Comparison of ENCODE assay signal across 1 cellular context in the genomic region with DNA sequence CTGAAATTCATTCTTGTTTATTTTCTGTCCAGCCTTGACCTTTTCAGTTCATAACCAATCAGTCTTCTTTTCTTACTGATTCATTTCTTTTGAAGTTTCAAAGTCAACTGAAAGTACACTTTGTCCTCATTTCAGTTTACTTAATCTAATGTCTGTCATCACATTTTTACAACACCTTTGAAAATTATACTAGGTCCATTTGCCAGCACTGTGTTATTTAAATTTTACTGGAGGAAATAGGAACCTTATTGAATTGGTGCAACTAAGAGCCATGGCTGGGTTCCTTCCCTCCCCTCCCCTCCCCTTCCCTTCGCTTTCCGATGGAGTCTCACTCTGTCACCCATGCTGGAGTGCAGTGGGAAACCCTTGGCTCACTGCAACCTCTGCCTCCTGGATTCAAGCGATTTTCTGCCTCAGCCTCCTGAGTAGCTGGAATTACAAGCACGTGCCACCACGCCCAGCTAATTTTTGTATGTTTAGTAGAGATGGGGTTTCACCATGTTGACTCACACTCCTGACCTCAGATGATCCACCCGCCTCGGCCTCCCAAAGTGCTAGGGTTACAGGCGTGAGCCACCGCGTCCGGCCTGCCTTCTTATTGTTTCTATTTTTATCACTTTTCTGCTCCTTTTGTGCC.
TF ChIP-seq lines count a peak whose summit lies in the region.

No MANE protein-coding gene starts in this region.

TF ChIP-seq in HepG2, 621 proteins besides CTCF, POLR2A, EP300 and RAD21 (continued from another document and continues in another):
- TF ChIP-seq ZBTB33 (CRISPR knock-in tag; IDR thresholded peaks at IDR 0.05): peak; percentile 53; the same call in 1 of the 2 replicates
- TF ChIP-seq LRRFIP1 (CRISPR knock-in tag; conservative IDR thresholded peaks at IDR 0.05): no peak
- peak; percentile 70 for TF ChIP-seq HDAC2 (CRISPR knock-in tag; IDR thresholded peaks at IDR 0.05)
- TF ChIP-seq GATA4 (IDR thresholded peaks at IDR 0.05; ENCODE audit: borderline replicate concordance, low read depth): no peak
- TF ChIP-seq ZNF329 (CRISPR knock-in tag; IDR thresholded peaks at IDR 0.05; ENCODE audit: low read depth): no peak
- TF ChIP-seq EZH2 (conservative IDR thresholded peaks at IDR 0.05; ENCODE audit: low read depth, low read length): no peak
- TF ChIP-seq ZNF577 (CRISPR knock-in tag; IDR thresholded peaks at IDR 0.05; ENCODE audit: borderline replicate concordance, low read depth): no peak
- TF ChIP-seq, protein P1, sequence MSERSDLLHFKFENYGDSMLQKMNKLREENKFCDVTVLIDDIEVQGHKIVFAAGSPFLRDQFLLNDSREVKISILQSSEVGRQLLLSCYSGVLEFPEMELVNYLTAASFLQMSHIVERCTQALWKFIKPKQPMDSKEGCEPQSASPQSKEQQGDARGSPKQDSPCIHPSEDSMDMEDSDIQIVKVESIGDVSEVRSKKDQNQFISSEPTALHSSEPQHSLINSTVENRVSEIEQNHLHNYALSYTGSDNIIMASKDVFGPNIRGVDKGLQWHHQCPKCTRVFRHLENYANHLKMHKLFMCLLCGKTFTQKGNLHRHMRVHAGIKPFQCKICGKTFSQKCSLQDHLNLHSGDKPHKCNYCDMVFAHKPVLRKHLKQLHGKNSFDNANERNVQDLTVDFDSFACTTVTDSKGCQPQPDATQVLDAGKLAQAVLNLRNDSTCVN (CRISPR knock-in tag; IDR thresholded peaks at IDR 0.05; ENCODE audit: borderline replicate concordance): no peak
- TF ChIP-seq TAF15 (IDR thresholded peaks at IDR 0.05; ENCODE audit: low read depth, low read length, poor library complexity, severe bottlenecking): no peak
- no peak for TF ChIP-seq DNMT1 (CRISPR knock-in tag; IDR thresholded peaks at IDR 0.05)
- no peak for TF ChIP-seq NFRKB (IDR thresholded peaks at IDR 0.05)
- peak; percentile 43; the same call in 1 of the 2 replicates for TF ChIP-seq ZNF501 (CRISPR knock-in tag; IDR thresholded peaks at IDR 0.05)
- TF ChIP-seq, protein P2, sequence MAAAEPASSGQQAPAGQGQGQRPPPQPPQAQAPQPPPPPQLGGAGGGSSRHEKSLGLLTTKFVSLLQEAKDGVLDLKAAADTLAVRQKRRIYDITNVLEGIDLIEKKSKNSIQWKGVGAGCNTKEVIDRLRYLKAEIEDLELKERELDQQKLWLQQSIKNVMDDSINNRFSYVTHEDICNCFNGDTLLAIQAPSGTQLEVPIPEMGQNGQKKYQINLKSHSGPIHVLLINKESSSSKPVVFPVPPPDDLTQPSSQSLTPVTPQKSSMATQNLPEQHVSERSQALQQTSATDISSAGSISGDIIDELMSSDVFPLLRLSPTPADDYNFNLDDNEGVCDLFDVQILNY (CRISPR knock-in tag; conservative IDR thresholded peaks at IDR 0.05): no peak
- TF ChIP-seq HMGA1 (CRISPR knock-in tag; conservative IDR thresholded peaks at IDR 0.05): no peak
- TF ChIP-seq, protein P3, sequence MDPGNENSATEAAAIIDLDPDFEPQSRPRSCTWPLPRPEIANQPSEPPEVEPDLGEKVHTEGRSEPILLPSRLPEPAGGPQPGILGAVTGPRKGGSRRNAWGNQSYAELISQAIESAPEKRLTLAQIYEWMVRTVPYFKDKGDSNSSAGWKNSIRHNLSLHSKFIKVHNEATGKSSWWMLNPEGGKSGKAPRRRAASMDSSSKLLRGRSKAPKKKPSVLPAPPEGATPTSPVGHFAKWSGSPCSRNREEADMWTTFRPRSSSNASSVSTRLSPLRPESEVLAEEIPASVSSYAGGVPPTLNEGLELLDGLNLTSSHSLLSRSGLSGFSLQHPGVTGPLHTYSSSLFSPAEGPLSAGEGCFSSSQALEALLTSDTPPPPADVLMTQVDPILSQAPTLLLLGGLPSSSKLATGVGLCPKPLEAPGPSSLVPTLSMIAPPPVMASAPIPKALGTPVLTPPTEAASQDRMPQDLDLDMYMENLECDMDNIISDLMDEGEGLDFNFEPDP (CRISPR knock-in tag; conservative IDR thresholded peaks at IDR 0.05): no peak
- TF ChIP-seq SALL2 (CRISPR knock-in tag; IDR thresholded peaks at IDR 0.05): no peak
- no peak for TF ChIP-seq ZNF850 (CRISPR knock-in tag; conservative IDR thresholded peaks at IDR 0.05)
- TF ChIP-seq THAP11 (CRISPR knock-in tag; IDR thresholded peaks at IDR 0.05): peak; percentile 64; the same call in 1 of the 2 replicates
- no peak for TF ChIP-seq ZSCAN31 (CRISPR knock-in tag; IDR thresholded peaks at IDR 0.05; ENCODE audit: low read depth)
- peak; percentile 71; the same call in 1 of the 2 replicates for TF ChIP-seq KDM1A (CRISPR knock-in tag; IDR thresholded peaks at IDR 0.05)
- no peak for TF ChIP-seq DNMT3B (CRISPR knock-in tag; conservative IDR thresholded peaks at IDR 0.05)
- TF ChIP-seq DR1 (CRISPR knock-in tag; IDR thresholded peaks at IDR 0.05): no peak
- TF ChIP-seq, protein P4, sequence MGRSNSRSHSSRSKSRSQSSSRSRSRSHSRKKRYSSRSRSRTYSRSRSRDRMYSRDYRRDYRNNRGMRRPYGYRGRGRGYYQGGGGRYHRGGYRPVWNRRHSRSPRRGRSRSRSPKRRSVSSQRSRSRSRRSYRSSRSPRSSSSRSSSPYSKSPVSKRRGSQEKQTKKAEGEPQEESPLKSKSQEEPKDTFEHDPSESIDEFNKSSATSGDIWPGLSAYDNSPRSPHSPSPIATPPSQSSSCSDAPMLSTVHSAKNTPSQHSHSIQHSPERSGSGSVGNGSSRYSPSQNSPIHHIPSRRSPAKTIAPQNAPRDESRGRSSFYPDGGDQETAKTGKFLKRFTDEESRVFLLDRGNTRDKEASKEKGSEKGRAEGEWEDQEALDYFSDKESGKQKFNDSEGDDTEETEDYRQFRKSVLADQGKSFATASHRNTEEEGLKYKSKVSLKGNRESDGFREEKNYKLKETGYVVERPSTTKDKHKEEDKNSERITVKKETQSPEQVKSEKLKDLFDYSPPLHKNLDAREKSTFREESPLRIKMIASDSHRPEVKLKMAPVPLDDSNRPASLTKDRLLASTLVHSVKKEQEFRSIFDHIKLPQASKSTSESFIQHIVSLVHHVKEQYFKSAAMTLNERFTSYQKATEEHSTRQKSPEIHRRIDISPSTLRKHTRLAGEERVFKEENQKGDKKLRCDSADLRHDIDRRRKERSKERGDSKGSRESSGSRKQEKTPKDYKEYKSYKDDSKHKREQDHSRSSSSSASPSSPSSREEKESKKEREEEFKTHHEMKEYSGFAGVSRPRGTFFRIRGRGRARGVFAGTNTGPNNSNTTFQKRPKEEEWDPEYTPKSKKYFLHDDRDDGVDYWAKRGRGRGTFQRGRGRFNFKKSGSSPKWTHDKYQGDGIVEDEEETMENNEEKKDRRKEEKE (IDR thresholded peaks at IDR 0.05): no peak
- TF ChIP-seq KAT7 (CRISPR knock-in tag; IDR thresholded peaks at IDR 0.05; ENCODE audit: borderline replicate concordance): peak; percentile 27; the same call in 1 of the 2 replicates
- TF ChIP-seq POGZ (CRISPR knock-in tag; IDR thresholded peaks at IDR 0.05): peak; percentile 88
- no peak for TF ChIP-seq NAIF1 (CRISPR knock-in tag; IDR thresholded peaks at IDR 0.05; ENCODE audit: borderline replicate concordance)
- TF ChIP-seq HNF4A (CRISPR knock-in tag; IDR thresholded peaks at IDR 0.05): peak; percentile 51
- no peak for TF ChIP-seq NPAS2 (CRISPR knock-in tag; IDR thresholded peaks at IDR 0.05; ENCODE audit: borderline replicate concordance)
- peak; percentile 47 for TF ChIP-seq RAD51 (IDR thresholded peaks at IDR 0.05; ENCODE audit: borderline replicate concordance)
- no peak for TF ChIP-seq ZNF569 (CRISPR knock-in tag; IDR thresholded peaks at IDR 0.05; ENCODE audit: borderline replicate concordance)
- TF ChIP-seq HMGXB3 (CRISPR knock-in tag; IDR thresholded peaks at IDR 0.05; ENCODE audit: borderline replicate concordance): no peak
- TF ChIP-seq ZNF761 (CRISPR knock-in tag; conservative IDR thresholded peaks at IDR 0.05): no peak
- TF ChIP-seq IRX3 (CRISPR knock-in tag; IDR thresholded peaks at IDR 0.05; ENCODE audit: borderline replicate concordance, low read depth): no peak
- TF ChIP-seq SMAD1 (CRISPR knock-in tag; IDR thresholded peaks at IDR 0.05; ENCODE audit: borderline replicate concordance, low read depth): no peak; the same call in 1 of the 2 replicates
- TF ChIP-seq RELA (CRISPR knock-in tag; IDR thresholded peaks at IDR 0.05): no peak
- TF ChIP-seq ZSCAN12 (CRISPR knock-in tag; IDR thresholded peaks at IDR 0.05): no peak
- TF ChIP-seq, protein P5, sequence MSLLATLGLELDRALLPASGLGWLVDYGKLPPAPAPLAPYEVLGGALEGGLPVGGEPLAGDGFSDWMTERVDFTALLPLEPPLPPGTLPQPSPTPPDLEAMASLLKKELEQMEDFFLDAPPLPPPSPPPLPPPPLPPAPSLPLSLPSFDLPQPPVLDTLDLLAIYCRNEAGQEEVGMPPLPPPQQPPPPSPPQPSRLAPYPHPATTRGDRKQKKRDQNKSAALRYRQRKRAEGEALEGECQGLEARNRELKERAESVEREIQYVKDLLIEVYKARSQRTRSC (CRISPR knock-in tag; IDR thresholded peaks at IDR 0.05; ENCODE audit: low read depth): no peak
- TF ChIP-seq SP4 (CRISPR knock-in tag; IDR thresholded peaks at IDR 0.05): no peak
- peak; percentile 53 for TF ChIP-seq FOXP1 (IDR thresholded peaks at IDR 0.05)
- peak; percentile 57 for TF ChIP-seq FOXP1 (CRISPR knock-in tag; IDR thresholded peaks at IDR 0.05)
